2 cellular contexts compared by ENCODE assay signal in genomic region chr11:20154381-20154780, GRCh38.
TF ChIP-seq lines count a peak whose summit lies in the region.

No MANE protein-coding gene starts in this region.

TF ChIP-seq in GM23338, 12 proteins besides CTCF, POLR2A, EP300 and RAD21 (continued from another document):
- TF ChIP-seq ZNF462 (CRISPR knock-in tag; IDR thresholded peaks at IDR 0.05): 0 out of 2 replicates have a peak, but pooled peaks have one; percentile 21
- 0 out of 2 replicates have a peak, but pooled peaks have one; percentile 17 for TF ChIP-seq ZNF114 (CRISPR knock-in tag; IDR thresholded peaks at IDR 0.05)

TF ChIP-seq in SK-N-SH, 30 proteins besides CTCF, POLR2A, EP300 and RAD21 (continued from another document):
- TF ChIP-seq, protein P1, sequence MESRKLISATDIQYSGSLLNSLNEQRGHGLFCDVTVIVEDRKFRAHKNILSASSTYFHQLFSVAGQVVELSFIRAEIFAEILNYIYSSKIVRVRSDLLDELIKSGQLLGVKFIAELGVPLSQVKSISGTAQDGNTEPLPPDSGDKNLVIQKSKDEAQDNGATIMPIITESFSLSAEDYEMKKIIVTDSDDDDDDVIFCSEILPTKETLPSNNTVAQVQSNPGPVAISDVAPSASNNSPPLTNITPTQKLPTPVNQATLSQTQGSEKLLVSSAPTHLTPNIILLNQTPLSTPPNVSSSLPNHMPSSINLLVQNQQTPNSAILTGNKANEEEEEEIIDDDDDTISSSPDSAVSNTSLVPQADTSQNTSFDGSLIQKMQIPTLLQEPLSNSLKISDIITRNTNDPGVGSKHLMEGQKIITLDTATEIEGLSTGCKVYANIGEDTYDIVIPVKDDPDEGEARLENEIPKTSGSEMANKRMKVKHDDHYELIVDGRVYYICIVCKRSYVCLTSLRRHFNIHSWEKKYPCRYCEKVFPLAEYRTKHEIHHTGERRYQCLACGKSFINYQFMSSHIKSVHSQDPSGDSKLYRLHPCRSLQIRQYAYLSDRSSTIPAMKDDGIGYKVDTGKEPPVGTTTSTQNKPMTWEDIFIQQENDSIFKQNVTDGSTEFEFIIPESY (IDR thresholded peaks at IDR 0.05; ENCODE audit: borderline replicate concordance, low read depth): no peak
- TF ChIP-seq, protein P2, sequence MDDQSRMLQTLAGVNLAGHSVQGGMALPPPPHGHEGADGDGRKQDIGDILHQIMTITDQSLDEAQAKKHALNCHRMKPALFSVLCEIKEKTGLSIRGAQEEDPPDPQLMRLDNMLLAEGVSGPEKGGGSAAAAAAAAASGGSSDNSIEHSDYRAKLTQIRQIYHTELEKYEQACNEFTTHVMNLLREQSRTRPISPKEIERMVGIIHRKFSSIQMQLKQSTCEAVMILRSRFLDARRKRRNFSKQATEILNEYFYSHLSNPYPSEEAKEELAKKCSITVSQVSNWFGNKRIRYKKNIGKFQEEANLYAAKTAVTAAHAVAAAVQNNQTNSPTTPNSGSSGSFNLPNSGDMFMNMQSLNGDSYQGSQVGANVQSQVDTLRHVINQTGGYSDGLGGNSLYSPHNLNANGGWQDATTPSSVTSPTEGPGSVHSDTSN (IDR thresholded peaks at IDR 0.05): no peak
- TF ChIP-seq FOSL2 (IDR thresholded peaks at IDR 0.05; ENCODE audit: borderline replicate concordance, low read depth): peak; percentile 39
- no peak for TF ChIP-seq RCOR1 (IDR thresholded peaks at IDR 0.05; ENCODE audit: low read length)
- TF ChIP-seq SIN3A (IDR thresholded peaks at IDR 0.05; ENCODE audit: borderline replicate concordance, low read depth, low read length): no peak
- TF ChIP-seq FOXM1 (IDR thresholded peaks at IDR 0.05; ENCODE audit: low read depth): no peak
- no peak for TF ChIP-seq MAX (IDR thresholded peaks at IDR 0.05; ENCODE audit: low read depth)
- no peak for TF ChIP-seq TEAD4 (IDR thresholded peaks at IDR 0.05; ENCODE audit: borderline replicate concordance, insufficient read depth)
- TF ChIP-seq, protein P3, sequence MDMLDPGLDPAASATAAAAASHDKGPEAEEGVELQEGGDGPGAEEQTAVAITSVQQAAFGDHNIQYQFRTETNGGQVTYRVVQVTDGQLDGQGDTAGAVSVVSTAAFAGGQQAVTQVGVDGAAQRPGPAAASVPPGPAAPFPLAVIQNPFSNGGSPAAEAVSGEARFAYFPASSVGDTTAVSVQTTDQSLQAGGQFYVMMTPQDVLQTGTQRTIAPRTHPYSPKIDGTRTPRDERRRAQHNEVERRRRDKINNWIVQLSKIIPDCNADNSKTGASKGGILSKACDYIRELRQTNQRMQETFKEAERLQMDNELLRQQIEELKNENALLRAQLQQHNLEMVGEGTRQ (IDR thresholded peaks at IDR 0.05; ENCODE audit: borderline replicate concordance, low read depth, low read length): no peak
- TF ChIP-seq EZH2phosphoT487 (IDR thresholded peaks at IDR 0.05; ENCODE audit: borderline replicate concordance, low read depth): no peak
- TF ChIP-seq TCF12 (IDR thresholded peaks at IDR 0.05): no peak
